Comparison of ENCODE assay signal across 8 cellular contexts in the genomic region with DNA sequence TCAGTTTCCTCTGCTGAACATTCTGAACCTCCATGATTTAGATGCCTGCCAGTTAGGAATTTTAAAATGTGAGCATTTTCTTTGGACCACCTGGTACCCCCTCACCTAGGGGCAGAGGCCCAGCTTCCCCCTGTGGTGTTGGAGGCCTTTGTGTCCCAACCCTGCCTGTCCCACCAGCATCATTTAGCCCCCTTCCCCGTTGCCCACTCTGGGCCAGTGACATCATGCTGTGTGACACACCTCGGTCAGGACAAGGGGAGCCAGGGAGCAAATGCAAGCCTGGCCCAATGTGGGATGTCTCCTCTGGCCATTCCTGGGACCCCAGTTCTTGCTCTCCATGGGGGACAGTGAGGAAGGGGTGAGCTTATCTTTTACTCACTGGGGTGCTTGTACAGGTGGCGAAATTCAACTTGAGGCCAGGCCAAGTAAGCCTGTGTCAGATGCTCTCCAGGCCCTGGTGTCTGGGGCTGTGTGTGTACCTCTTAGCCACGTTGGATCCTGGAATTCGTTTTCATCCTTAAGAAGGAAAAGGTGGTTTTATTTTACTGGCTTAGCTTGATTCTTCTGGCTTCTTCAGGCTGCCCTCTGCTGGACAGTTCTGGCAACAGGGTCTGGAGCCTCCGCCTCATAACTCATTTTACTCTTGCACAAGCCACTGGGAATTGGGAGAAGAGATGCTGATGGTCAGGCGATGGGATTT. TPM values are rescaled to one million over a fixed set of nuclear protein-coding genes. Genes with fewer than 3 reads are reported as not detected.
DNase-seq lines count a peak whose midpoint lies in the region; ATAC-seq and TF ChIP-seq lines count a peak whose summit lies in the region.

No MANE protein-coding gene starts in this region.

- in situ Hi-C loops in astrocyte of the spinal cord (cut with HindIII; ENCODE audit: low sequenced_read_pairs): no loop called here

- H3K27me3 ChIP-seq in BJ (ENCODE audit: control insufficient read depth, insufficient read depth, low read length): no peaks in the 10 kb centered on the region; the same call in none of the 2 replicates

- CTCF ChIA-PET in BJ (lab: Yijun Ruan, JAX): interaction anchor here (0.6 to 6.3 kb wide), 27 partner anchors 9 to 720 kb away, joined by 3 to 63 read pairs (median 4); no protein-coding TSS in a partner anchor

- H3K36me3 ChIP-seq in BJ (ENCODE audit: control insufficient read depth, insufficient read depth, low read length): no peaks in the 10 kb centered on the region

- H3K4me3 ChIP-seq in BJ (ENCODE audit: low read depth, low read length) (no peak overlapping the region), astrocyte of the spinal cord (ENCODE audit: low read depth, low read length) (no peak overlapping the region)

- peak; percentile 18 for DNase-seq in BJ (ENCODE audit: low read depth)
- DNase-seq in GM20000 (ENCODE audit: low spot score): peak; percentile 38
- DNase-seq in NCI-H69 (lab: John Stamatoyannopoulos, UW): peak; percentile 76
- DNase-seq in astrocyte of the spinal cord (ENCODE audit: low read depth, low spot score): peak; percentile 75
- peak; percentile 70 for DNase-seq in iPS-NIHi11 (ENCODE audit: low spot score)
- peak; percentile 22 for DNase-seq in stimulated activated CD4-positive, alpha-beta T cell treated with anti-CD3 and anti-CD28 coated beads, Interleukin-1b, Interleukin-23, amount 100 ng/mL, for 48 hours
- no peak for DNase-seq in putamen (ENCODE audit: low spot score)

- POLR2A ChIA-PET in BJ (lab: Charles Lee): no interaction called here

- TF ChIP-seq CTCF in BJ (IDR thresholded peaks at IDR 0.05; ENCODE audit: insufficient read depth, low read depth, low read length) (peak; percentile 92), GM20000 (IDR thresholded peaks at IDR 0.05; ENCODE audit: extremely low read depth, missing control alignments) (peak; percentile 68), astrocyte of the spinal cord (IDR thresholded peaks at IDR 0.05; ENCODE audit: low read depth, low read length) (peak; percentile 96)

- no peak for ATAC-seq in GM21423 (IDR thresholded peaks at IDR 0.05; ENCODE audit: unreplicated experiment)

RNA-seq across cellular contexts. Expression of gene MYZAP, which starts 49.7 kb away (rescaled TPM):
- polyA plus RNA-seq in BJ (2011; rRNA removed): 0.11 and 0.45 TPM in 2 replicates
- 0.09 TPM in 1 of 2 replicates, not detected in the other for polyA minus RNA-seq in BJ (2011; rRNA and poly(A)+ RNA removed)
